ENCODE assay signal across 14 cellular contexts in genomic region chr7:50312176-50312575, GRCh38. TPM values are rescaled to one million over a fixed set of nuclear protein-coding genes. Genes with fewer than 3 reads are reported as not detected.
A peak's percentile ranks its signal among the peaks of the same experiment; 100 is the strongest.
DNase-seq lines count a peak whose midpoint lies in the region; ATAC-seq and TF ChIP-seq lines count a peak whose summit lies in the region.
"Had no signal": no experiment of that assay in that cellular context is flagged by ENCODE, and none has a peak within 500 bp of the region (broad histone marks: within the 10 kb centered on the region; RNA-seq: fewer than 3 reads in every experiment).

No MANE protein-coding gene starts in this region.

- H3K27me3 ChIP-seq in spleen (replicated peaks in 1 of 7), result no peaks in the 10 kb centered on the region
- H3K27me3 ChIP-seq: ascending aorta, ovary had no signal

- H3K27me3 Mint-ChIP-seq in activated naive CD8-positive, alpha-beta T cell treated with anti-CD3 and anti-CD28 coated beads, Interleukin-2, amount 10 ng/mL, durations not matched to agents 7 days and 5 days, result no peaks in the 10 kb centered on the region
- H3K27me3 Mint-ChIP-seq in nephron progenitor cell (ENCODE audit: low read depth, poor library complexity), result peaks cover 60% of the 10 kb centered on the region

- H3K4me3 Mint-ChIP-seq in activated naive CD8-positive, alpha-beta T cell treated with anti-CD3 and anti-CD28 coated beads, Interleukin-2, amount 10 ng/mL, durations not matched to agents 7 days and 5 days, result peak overlapping the region; percentile 97
- no peak overlapping the region for H3K4me3 Mint-ChIP-seq in nephron progenitor cell

- WGBS in spleen, 5 donors, result 28 to 33% (median 29%) methylated on average over 7 of the region's 7 CpGs

- peak overlapping the region; percentile 86 to 98 (median 94) for H3K27ac ChIP-seq in spleen
- H3K27ac ChIP-seq: ascending aorta, ovary, SK-N-MC had no signal

- POLR2A ChIA-PET in activated naive CD8-positive, alpha-beta T cell treated with anti-CD3 and anti-CD28 coated beads, Interleukin-2, amount 10 ng/mL, durations not matched to agents 7 days and 5 days (lab: Charles Lee), result interaction anchor here (0.8 to 21.3 kb wide), 12 partner anchors 5 to 106 kb away, joined by 3 to 489 read pairs (median 44); partner anchors contain the start of gene IKZF1

- intact Hi-C loops in spleen (cut with DNase I; ENCODE audit: low total_unique reads), result loop anchor here (10.0 kb wide), 1 partner anchor 53 kb away; no protein-coding TSS in a partner anchor

- H3K27ac Mint-ChIP-seq in activated naive CD8-positive, alpha-beta T cell treated with anti-CD3 and anti-CD28 coated beads, Interleukin-2, amount 10 ng/mL, durations not matched to agents 7 days and 5 days, result peak overlapping the region; percentile 97
- no peak overlapping the region for H3K27ac Mint-ChIP-seq in nephron progenitor cell

- H3K4me3 ChIP-seq in GM12865 (ENCODE audit: low read depth, low read length), result peak overlapping the region; percentile 81
- H3K4me3 ChIP-seq in NB4 (ENCODE audit: low read depth, low read length), result peak overlapping the region; percentile 84
- H3K4me3 ChIP-seq in spleen, result peak overlapping the region in 4 of 8 donors; percentile 14 to 85 (median 74)
- H3K4me3 ChIP-seq: ascending aorta, ovary, SK-N-MC had no signal

- no peak for TF ChIP-seq CTCF in GM12865 (IDR thresholded peaks at IDR 0.05; ENCODE audit: insufficient read depth, low read depth, low read length, missing control alignments)
- no peak for TF ChIP-seq CTCF in NB4 (IDR thresholded peaks at IDR 0.05; ENCODE audit: low read depth, low read length)
- TF ChIP-seq CTCF in spleen (IDR thresholded peaks at IDR 0.05 in 8 of 11, conservative IDR thresholded peaks at IDR 0.05 in 3 of 11), result no peak
- TF ChIP-seq CTCF in nephron progenitor cell (IDR thresholded peaks at IDR 0.05), result no peak

- TF ChIP-seq POLR2A in NB4 (IDR thresholded peaks at IDR 0.05; ENCODE audit: extremely low read depth, insufficient read length) (no peak), spleen (IDR thresholded peaks at IDR 0.05) (no peak)

- H3K4me1 Mint-ChIP-seq in activated naive CD8-positive, alpha-beta T cell treated with anti-CD3 and anti-CD28 coated beads, Interleukin-2, amount 10 ng/mL, durations not matched to agents 7 days and 5 days, result peaks cover 52% of the 10 kb centered on the region
- peaks cover 53% of the 10 kb centered on the region for H3K4me1 Mint-ChIP-seq in nephron progenitor cell

- no peaks in the 10 kb centered on the region for H3K9me3 Mint-ChIP-seq in activated naive CD8-positive, alpha-beta T cell treated with anti-CD3 and anti-CD28 coated beads, Interleukin-2, amount 10 ng/mL, durations not matched to agents 7 days and 5 days
- H3K9me3 Mint-ChIP-seq in nephron progenitor cell, result no peaks in the 10 kb centered on the region

- ATAC-seq in activated naive CD8-positive, alpha-beta T cell treated with anti-CD3 and anti-CD28 coated beads, Interleukin-2, amount 10 ng/mL, durations not matched to agents 7 days and 5 days (ENCODE audit: low read depth), result peak; percentile 13
- ATAC-seq in GM19328 (IDR thresholded peaks at IDR 0.05; ENCODE audit: unreplicated experiment), result no peak
- ATAC-seq: HCT116, heart left ventricle had no signal

- H3K9me3 ChIP-seq in spleen, result no peaks in the 10 kb centered on the region
- H3K9me3 ChIP-seq: ascending aorta, heart left ventricle, ovary had no signal

- H3K36me3 Mint-ChIP-seq in activated naive CD8-positive, alpha-beta T cell treated with anti-CD3 and anti-CD28 coated beads, Interleukin-2, amount 10 ng/mL, durations not matched to agents 7 days and 5 days, result peaks cover 80% of the 10 kb centered on the region
- no peaks in the 10 kb centered on the region for H3K36me3 Mint-ChIP-seq in nephron progenitor cell (ENCODE audit: low read depth)

- H3K4me1 ChIP-seq in spleen, result peaks cover 23 to 100% (median 90%) of the 10 kb centered on the region in 6 donors
- H3K4me1 ChIP-seq: ascending aorta had no signal

- H3K36me3 ChIP-seq in spleen, result no peaks in the 10 kb centered on the region
- H3K36me3 ChIP-seq: ascending aorta, heart left ventricle, ovary had no signal

- DNase-seq in GM12865 (ENCODE audit: low read depth), result no peak
- DNase-seq in NB4 (ENCODE audit: low read depth), result peak; percentile 55
- no peak for DNase-seq in activated naive CD8-positive, alpha-beta T cell treated with anti-CD3 and anti-CD28 coated beads, Interleukin-2, amount 10 ng/mL, durations not matched to agents 7 days and 5 days
- no peak for DNase-seq in spleen
- no peak for DNase-seq in cerebellar nuclear complex (lab: John Stamatoyannopoulos, UW)
- DNase-seq in nephron progenitor cell, result no peak
- DNase-seq: activated CD4-positive, alpha-beta T cell treated with anti-CD3 and anti-CD28 coated beads for 48 hours; heart left ventricle; ovary had no signal

RNA-seq across cellular contexts. Expression of gene IKZF1, which starts 7.7 kb away (rescaled TPM):
- total RNA-seq in activated naive CD8-positive, alpha-beta T cell treated with anti-CD3 and anti-CD28 coated beads, Interleukin-2, amount 10 ng/mL, durations not matched to agents 7 days and 5 days, result 100 to 1,000 TPM; 383 to 410 TPM
- 100 to 1,000 TPM; 212 to 389 (median 260) TPM for total RNA-seq in spleen
- 10 to 100 TPM; 36.4 to 39.2 (median 37.9) TPM for polyA plus RNA-seq in spleen
- total RNA-seq: LHCN-M2 had no signal
